In genomic region chr2:104290566-104290891, GRCh38 we compare ENCODE assay signal across 24 cellular contexts.
DNase-seq lines count a peak whose midpoint lies in the region; FAIRE-seq and TF ChIP-seq lines count a peak whose summit lies in the region.
"Had no signal": no experiment of that assay in that cellular context is flagged by ENCODE, and none has a peak within 500 bp of the region (broad histone marks: within the 10 kb centered on the region; RNA-seq: fewer than 3 reads in every experiment).

No MANE protein-coding gene starts in this region.

- intact Hi-C loops in activated naive CD4-positive, alpha-beta T cell treated with anti-CD3 and anti-CD28 coated beads for 36 hours (cut with micrococcal nuclease) = no loop called here
- intact Hi-C loops in thyroid gland (cut with DNase I) = no loop called here

- peaks cover 2 to 6% (median 3%) of the 10 kb centered on the region in 4 experiments; a peak in 3 of 7 replicates for H3K4me1 ChIP-seq in H1 (replicated peaks in 1 of 4; ENCODE audit: control insufficient read depth in 3 of 4, insufficient read depth in 4 of 4, low read length in 3 of 4)
- H3K4me1 ChIP-seq in mesenchymal stem cell (ENCODE audit: control insufficient read depth, insufficient read depth, low read depth, low read length) = peaks cover 7% of the 10 kb centered on the region
- H3K4me1 ChIP-seq in thyroid gland = no peaks in the 10 kb centered on the region
- H3K4me1 ChIP-seq: BE2C; BLaER1 treated with 17β-estradiol and CSF1 and Interleukin-3, amounts not matched to agents 10 nM and 100 nM; HAP-1 had no signal

- H4K91ac ChIP-seq in H1 (replicated peaks; ENCODE audit: insufficient read length, low read length) (no peak overlapping the region), mesenchymal stem cell (ENCODE audit: low read length) (no peak overlapping the region)

- no peaks in the 10 kb centered on the region for H3K23me2 ChIP-seq in H1 (ENCODE audit: low read depth, low read length)

- TF ChIP-seq POLR2A in H1 (IDR thresholded peaks at IDR 0.05; ENCODE audit: control extremely low read depth in 1 of 2, low read depth in 2 of 2, low read length in 2 of 2) = no peak
- TF ChIP-seq POLR2A in thyroid gland (IDR thresholded peaks at IDR 0.05) = no peak

- no peaks in the 10 kb centered on the region for H3K9me3 Mint-ChIP-seq in activated naive CD4-positive, alpha-beta T cell treated with anti-CD3 and anti-CD28 coated beads for 36 hours
- H3K9me3 Mint-ChIP-seq: GM23338 had no signal

- H2AK5ac ChIP-seq in H1 (ENCODE audit: low read depth, low read length) = no peak overlapping the region
- H2AK5ac ChIP-seq in mesenchymal stem cell (ENCODE audit: low read length, severe bottlenecking) = no peak overlapping the region

- H3K14ac ChIP-seq in H1 (ENCODE audit: insufficient read length) = no peak overlapping the region
- H3K14ac ChIP-seq in mesenchymal stem cell (ENCODE audit: low read length in 2 of 2) = no peak overlapping the region

- H2AFZ ChIP-seq in H1 (ENCODE audit: low read length) (no peak overlapping the region), mesenchymal stem cell (ENCODE audit: low read depth, low read length) (no peak overlapping the region)
- H2AFZ ChIP-seq: GM23338 had no signal

- H2BK12ac ChIP-seq in H1 (ENCODE audit: low read depth, low read length) (no peak overlapping the region), mesenchymal stem cell (ENCODE audit: low read length in 2 of 2) (no peak overlapping the region)

- POLR2A ChIA-PET in H1 (lab: Charles Lee; ENCODE audit: partially characterized antibody) = interaction anchor here (0.6 kb wide), 1 partner anchor 368 kb away, joined by 3 read pairs; no protein-coding TSS in a partner anchor

- no peaks in the 10 kb centered on the region for H3K79me2 ChIP-seq in H1 (ENCODE audit: control insufficient read depth in 1 of 2, insufficient read depth in 2 of 2, low read length in 2 of 2)

- H2BK15ac ChIP-seq in H1 (ENCODE audit: low read length) (no peak overlapping the region), mesenchymal stem cell (ENCODE audit: low read depth, poor library complexity, severe bottlenecking) (no peak overlapping the region)

- H3K4ac ChIP-seq in H1 (replicated peaks; ENCODE audit: insufficient read length, low read depth, low read length) = no peak overlapping the region
- H3K4ac ChIP-seq in mesenchymal stem cell (ENCODE audit: low read depth in 1 of 2, low read length in 2 of 2) = no peak overlapping the region

- DNase-seq in ACHN = peak; percentile 71
- no peak for DNase-seq in H1 (ENCODE audit: low read depth in 1 of 2, low spot score in 2 of 2)
- no peak for DNase-seq in mesenchymal stem cell
- no peak for DNase-seq in activated naive CD4-positive, alpha-beta T cell treated with anti-CD3 and anti-CD28 coated beads for 36 hours
- DNase-seq in thyroid gland = no peak
- DNase-seq in T-helper 1 cell = no peak
- DNase-seq in KBM-7 = no peak
- DNase-seq: AML-193; BE2C; CD4-positive, alpha-beta T cell; CD8-positive, alpha-beta memory T cell; DMS 273 treated with DMSO at 0.1 percent for 48 hours; DMS79 treated with DMSO at 0.1 percent for 48 hours; GF-D8; HFFc6 had no signal

- H3K27ac ChIP-seq in H1 (ENCODE audit: low read depth, low read length) = no peak overlapping the region
- peak overlapping the region; percentile 98 for H3K27ac ChIP-seq in mesenchymal stem cell (ENCODE audit: low read length, poor library complexity, severe bottlenecking)
- no peak overlapping the region for H3K27ac ChIP-seq in thyroid gland
- H3K27ac ChIP-seq: BLaER1 treated with 17β-estradiol and CSF1 and Interleukin-3, amounts not matched to agents 10 nM and 100 nM had no signal

- no peaks in the 10 kb centered on the region for H3K4me1 Mint-ChIP-seq in activated naive CD4-positive, alpha-beta T cell treated with anti-CD3 and anti-CD28 coated beads for 36 hours (ENCODE audit: low read depth)
- H3K4me1 Mint-ChIP-seq: CD14-positive monocyte; CD8-positive, alpha-beta memory T cell had no signal

- TF ChIP-seq CTCF in H1 (IDR thresholded peaks at IDR 0.05; ENCODE audit: control extremely low read depth in 1 of 3, insufficient read depth in 1 of 3, low read depth in 1 of 3, low read length in 3 of 3) (no peak), thyroid gland (IDR thresholded peaks at IDR 0.05) (no peak)

- no peak overlapping the region for H3K4me3 Mint-ChIP-seq in activated naive CD4-positive, alpha-beta T cell treated with anti-CD3 and anti-CD28 coated beads for 36 hours
- H3K4me3 Mint-ChIP-seq: CD14-positive monocyte; CD4-positive, alpha-beta T cell; CD8-positive, alpha-beta memory T cell; GM23338; HFFc6 had no signal

- no peak overlapping the region for H3K56ac ChIP-seq in H1 (replicated peaks; ENCODE audit: insufficient read length, low read depth, low read length)

- H3K27me3 ChIP-seq in H1 (replicated peaks in 1 of 4; ENCODE audit: control insufficient read depth in 3 of 4, extremely low read depth in 1 of 4, insufficient read depth in 3 of 4, low read length in 3 of 4) (no peaks in the 10 kb centered on the region), mesenchymal stem cell (ENCODE audit: control insufficient read depth in 1 of 2, insufficient read depth in 1 of 2, low read length in 2 of 2) (no peaks in the 10 kb centered on the region), thyroid gland (no peaks in the 10 kb centered on the region)
- H3K27me3 ChIP-seq: BE2C; BLaER1 treated with 17β-estradiol and CSF1 and Interleukin-3, amounts not matched to agents 10 nM and 100 nM had no signal

- in situ Hi-C loops in ACHN (cut with HindIII; ENCODE audit: low pct_ligation_motif_present, low pct_unique_long_range_greater_than_20kb, low sequenced_read_pairs) = no loop called here
- in situ Hi-C loops in KBM-7 (cut with MboI; ENCODE audit: low pct_unique_long_range_greater_than_20kb, low sequenced_read_pairs) = no loop called here

- no peak overlapping the region for H4K5ac ChIP-seq in H1 (ENCODE audit: insufficient read length, low read depth, low read length)

- H3K4me3 ChIP-seq in H1 (ENCODE audit: extremely low read depth in 1 of 4, insufficient read depth in 2 of 4, low read depth in 3 of 4, low read length in 4 of 4) = no peak overlapping the region
- no peak overlapping the region for H3K4me3 ChIP-seq in mesenchymal stem cell (ENCODE audit: insufficient read depth in 1 of 2, low read depth in 1 of 2, low read length in 2 of 2)
- no peak overlapping the region for H3K4me3 ChIP-seq in thyroid gland (replicated peaks in 1 of 3)
- H3K4me3 ChIP-seq: BLaER1 treated with 17β-estradiol and CSF1 and Interleukin-3, amounts not matched to agents 10 nM and 100 nM; GM23338; HAP-1 had no signal

- TF ChIP-seq EP300 in Ishikawa (IDR thresholded peaks at IDR 0.05; ENCODE audit: borderline replicate concordance) (no peak), H1 (IDR thresholded peaks at IDR 0.05; ENCODE audit: borderline replicate concordance in 1 of 2, low read depth in 2 of 2, low read length in 2 of 2) (no peak)

- H3K23ac ChIP-seq in H1 (ENCODE audit: insufficient read length) = no peak overlapping the region
- H3K23ac ChIP-seq in mesenchymal stem cell (ENCODE audit: low read length in 2 of 2) = no peak overlapping the region

- H2BK120ac ChIP-seq in H1 (replicated peaks; ENCODE audit: low read depth, low read length) (no peak overlapping the region), mesenchymal stem cell (ENCODE audit: low read depth, low read length) (no peak overlapping the region)

- H3K79me1 ChIP-seq in H1 (ENCODE audit: low read depth, low read length) (no peaks in the 10 kb centered on the region), mesenchymal stem cell (replicated peaks; ENCODE audit: low read length, poor library complexity, severe bottlenecking) (no peaks in the 10 kb centered on the region)

- CTCF ChIA-PET in H1 (lab: Charles Lee; ENCODE audit: partially characterized antibody) = interaction anchor here (0.6 to 0.8 kb wide), 2 partner anchors 127 to 444 kb away, joined by 3 read pairs; no protein-coding TSS in a partner anchor
- CTCF ChIA-PET in activated naive CD4-positive, alpha-beta T cell treated with anti-CD3 and anti-CD28 coated beads for 36 hours (lab: Charles Lee) = no interaction called here

- no peaks in the 10 kb centered on the region for H4K20me1 ChIP-seq in H1 (replicated peaks in 1 of 2; ENCODE audit: control insufficient read depth in 1 of 2, insufficient read depth in 2 of 2, low read length in 2 of 2)
- H4K20me1 ChIP-seq: BLaER1 treated with 17β-estradiol and CSF1 and Interleukin-3, amounts not matched to agents 10 nM and 100 nM had no signal

- H3K9ac ChIP-seq in H1 (replicated peaks in 1 of 4; ENCODE audit: extremely low read depth in 1 of 4, low read depth in 3 of 4, low read length in 3 of 4) (no peak overlapping the region), mesenchymal stem cell (ENCODE audit: low read length) (no peak overlapping the region)
- H3K9ac ChIP-seq: BLaER1 treated with 17β-estradiol and CSF1 and Interleukin-3, amounts not matched to agents 10 nM and 100 nM had no signal

- peaks cover under 1% of the 10 kb centered on the region for H3K27me3 Mint-ChIP-seq in activated naive CD4-positive, alpha-beta T cell treated with anti-CD3 and anti-CD28 coated beads for 36 hours (ENCODE audit: low read depth)
- H3K27me3 Mint-ChIP-seq: CD4-positive, alpha-beta T cell; CD8-positive, alpha-beta memory T cell had no signal

- 92% methylated on average over 3 of the region's 3 CpGs; no CpG with 5 or more reads in 1 of the 2 experiments for WGBS in H1 (ENCODE audit: extremely low coverage in 1 of 2, insufficient coverage in 1 of 2, insufficient read length in 1 of 2, insufficient replicate concordance in 2 of 2, low coverage in 1 of 2, low lambda C conversion rate in 2 of 2, missing lambda C conversion rate in 1 of 2), 2 experiments
- 100% methylated on average over 1 of the region's 3 CpGs for WGBS in mesenchymal stem cell
- 92 to 96% methylated on average over 3 of the region's 3 CpGs for WGBS in thyroid gland, 2 donors

- H3K9me3 ChIP-seq in H1 (ENCODE audit: insufficient read depth in 2 of 2, low read depth in 1 of 2, low read length in 1 of 2) = no peaks in the 10 kb centered on the region
- no peaks in the 10 kb centered on the region for H3K9me3 ChIP-seq in mesenchymal stem cell (ENCODE audit: control insufficient read depth, low read length)
- H3K9me3 ChIP-seq in thyroid gland = no peaks in the 10 kb centered on the region
- H3K9me3 ChIP-seq: BE2C; BLaER1 treated with 17β-estradiol and CSF1 and Interleukin-3, amounts not matched to agents 10 nM and 100 nM; HAP-1 had no signal

- no peak overlapping the region for H3K27ac Mint-ChIP-seq in activated naive CD4-positive, alpha-beta T cell treated with anti-CD3 and anti-CD28 coated beads for 36 hours
- H3K27ac Mint-ChIP-seq: CD14-positive monocyte; CD4-positive, alpha-beta T cell; CD8-positive, alpha-beta memory T cell; GM23338; HFFc6 had no signal

- H2BK20ac ChIP-seq in H1 (ENCODE audit: low read length) = no peak overlapping the region

- no peak overlapping the region for H4K8ac ChIP-seq in H1 (ENCODE audit: extremely low read depth, insufficient read depth, low read length)
- no peak overlapping the region for H4K8ac ChIP-seq in mesenchymal stem cell (ENCODE audit: low read length)

- H3K18ac ChIP-seq in H1 (ENCODE audit: extremely low read depth, low read length) (no peak overlapping the region), mesenchymal stem cell (ENCODE audit: low read depth in 1 of 2, low read length in 2 of 2) (no peak overlapping the region)

- no peak overlapping the region for H2BK5ac ChIP-seq in H1 (ENCODE audit: low read depth, low read length)
- no peak overlapping the region for H2BK5ac ChIP-seq in mesenchymal stem cell (ENCODE audit: low read depth, low read length, poor library complexity, severe bottlenecking)

- peaks cover 1% of the 10 kb centered on the region for H3K36me3 Mint-ChIP-seq in activated naive CD4-positive, alpha-beta T cell treated with anti-CD3 and anti-CD28 coated beads for 36 hours (ENCODE audit: low read depth)
- H3K36me3 Mint-ChIP-seq: CD14-positive monocyte; CD8-positive, alpha-beta memory T cell had no signal

- no peak overlapping the region for H3K4me2 ChIP-seq in H1 (ENCODE audit: insufficient read depth in 1 of 2, low read depth in 2 of 2, low read length in 2 of 2)
- H3K4me2 ChIP-seq in mesenchymal stem cell (ENCODE audit: low read length, poor library complexity, severe bottlenecking) = peak overlapping the region; percentile 7
- H3K4me2 ChIP-seq: BLaER1 treated with 17β-estradiol and CSF1 and Interleukin-3, amounts not matched to agents 10 nM and 100 nM; GM23338 had no signal

- TF ChIP-seq RAD21 in Ishikawa (IDR thresholded peaks at IDR 0.05; ENCODE audit: low read depth) (no peak), H1 (IDR thresholded peaks at IDR 0.05 in 1 of 2, conservative IDR thresholded peaks at IDR 0.05 in 1 of 2; ENCODE audit: low read depth in 2 of 2, low read length in 2 of 2) (no peak)

- no peak for FAIRE-seq in H1 (lab: Jason Lieb, UNC)
- FAIRE-seq: D721Med, GM12891, GM18507, H54 had no signal

- H3K36me3 ChIP-seq in H1 (ENCODE audit: control insufficient read depth in 2 of 4, insufficient read depth in 4 of 4, low read length in 3 of 4) = no peaks in the 10 kb centered on the region
- H3K36me3 ChIP-seq in mesenchymal stem cell (ENCODE audit: control insufficient read depth in 1 of 2, insufficient read depth in 2 of 2, low read depth in 1 of 2, low read length in 2 of 2) = no peaks in the 10 kb centered on the region
- H3K36me3 ChIP-seq in thyroid gland = no peaks in the 10 kb centered on the region
- H3K36me3 ChIP-seq: BE2C; BLaER1 treated with 17β-estradiol and CSF1 and Interleukin-3, amounts not matched to agents 10 nM and 100 nM; HAP-1 had no signal
